1 cellular context compared by ENCODE assay signal in genomic region chr22:50641696-50642607, GRCh38.
TF ChIP-seq lines count a peak whose summit lies in the region.

No MANE protein-coding gene starts in this region.

TF ChIP-seq in HepG2, 621 proteins besides CTCF, POLR2A, EP300 and RAD21 (continued from another document and continues in another):
- TF ChIP-seq SNAPC2 (CRISPR knock-in tag; IDR thresholded peaks at IDR 0.05): 0 out of 2 replicates have a peak, but pooled peaks have one; percentile 59
- no peak for TF ChIP-seq RFX1 (IDR thresholded peaks at IDR 0.05)
- TF ChIP-seq BCL3 (CRISPR knock-in tag; IDR thresholded peaks at IDR 0.05): peak; percentile 26
- no peak; the same call in 1 of the 2 replicates for TF ChIP-seq NFYB (CRISPR knock-in tag; IDR thresholded peaks at IDR 0.05)
- TF ChIP-seq FOXC1 (CRISPR knock-in tag; IDR thresholded peaks at IDR 0.05; ENCODE audit: borderline replicate concordance): peak; percentile 40; the same call in 1 of the 2 replicates
- TF ChIP-seq ZNF317 (CRISPR knock-in tag; IDR thresholded peaks at IDR 0.05): 0 out of 2 replicates have a peak, but pooled peaks have one; percentile 15
- no peak for TF ChIP-seq PTBP1 (IDR thresholded peaks at IDR 0.05; ENCODE audit: low read depth, low read length, poor library complexity, severe bottlenecking)
- no peak for TF ChIP-seq AGO2 (optimal IDR thresholded peaks at IDR 0.05; ENCODE audit: low read depth, low read length)
- no peak for TF ChIP-seq DNMT3B (CRISPR knock-in tag; conservative IDR thresholded peaks at IDR 0.05)
- 0 out of 2 replicates have a peak, but pooled peaks have one; percentile 15 for TF ChIP-seq ZNF296 (CRISPR knock-in tag; conservative IDR thresholded peaks at IDR 0.05)
- TF ChIP-seq TARDBP (CRISPR knock-in tag; IDR thresholded peaks at IDR 0.05): peak; percentile 88
- 0 out of 2 replicates have a peak, but pooled peaks have one; percentile 17 for TF ChIP-seq SNAPC4 (CRISPR knock-in tag; IDR thresholded peaks at IDR 0.05)
- TF ChIP-seq MAZ (IDR thresholded peaks at IDR 0.05; ENCODE audit: borderline replicate concordance, low read depth, low read length): peak; percentile 76; the same call in 1 of the 2 replicates
- peak; percentile 85 for TF ChIP-seq MAZ (CRISPR knock-in tag; IDR thresholded peaks at IDR 0.05; ENCODE audit: low read depth)
- TF ChIP-seq ZBTB4 (CRISPR knock-in tag; IDR thresholded peaks at IDR 0.05; ENCODE audit: borderline replicate concordance): no peak
- peak; percentile 60; the same call in 1 of the 2 replicates for TF ChIP-seq FOXJ3 (CRISPR knock-in tag; IDR thresholded peaks at IDR 0.05; ENCODE audit: borderline replicate concordance)
- peak; percentile 87 for TF ChIP-seq SAP130 (CRISPR knock-in tag; IDR thresholded peaks at IDR 0.05; ENCODE audit: low read depth)
- no peak; the same call in none of the 2 replicates for TF ChIP-seq MEIS1 (CRISPR knock-in tag; IDR thresholded peaks at IDR 0.05; ENCODE audit: borderline replicate concordance)
- peak; percentile 40; the same call in 1 of the 2 replicates for TF ChIP-seq ADNP (CRISPR knock-in tag; IDR thresholded peaks at IDR 0.05)
- TF ChIP-seq ZNF816 (CRISPR knock-in tag; IDR thresholded peaks at IDR 0.05; ENCODE audit: borderline replicate concordance): 0 out of 2 replicates have a peak, but pooled peaks have one; percentile 49
- no peak for TF ChIP-seq ZNF235 (CRISPR knock-in tag; IDR thresholded peaks at IDR 0.05; ENCODE audit: borderline replicate concordance)
- no peak for TF ChIP-seq HOXD1 (CRISPR knock-in tag; IDR thresholded peaks at IDR 0.05)
- no peak for TF ChIP-seq PAWR (CRISPR knock-in tag; IDR thresholded peaks at IDR 0.05; ENCODE audit: borderline replicate concordance)
- 0 out of 2 replicates have a peak, but pooled peaks have one; percentile 33 for TF ChIP-seq ZBTB14 (CRISPR knock-in tag; IDR thresholded peaks at IDR 0.05)
- no peak for TF ChIP-seq JDP2 (CRISPR knock-in tag; IDR thresholded peaks at IDR 0.05; ENCODE audit: borderline replicate concordance)
- TF ChIP-seq ZSCAN20 (CRISPR knock-in tag; IDR thresholded peaks at IDR 0.05; ENCODE audit: borderline replicate concordance): 0 out of 2 replicates have a peak, but pooled peaks have one; percentile 60
- peak; percentile 26; the same call in 1 of the 2 replicates for TF ChIP-seq ZNF614 (CRISPR knock-in tag; IDR thresholded peaks at IDR 0.05; ENCODE audit: borderline replicate concordance)
- TF ChIP-seq TRIM22 (IDR thresholded peaks at IDR 0.05): no peak
- peak; percentile 26; the same call in 1 of the 2 replicates for TF ChIP-seq SMAD1 (CRISPR knock-in tag; IDR thresholded peaks at IDR 0.05; ENCODE audit: borderline replicate concordance, low read depth)
- 0 out of 2 replicates have a peak, but pooled peaks have one; percentile 7 for TF ChIP-seq ZNF782 (CRISPR knock-in tag; IDR thresholded peaks at IDR 0.05; ENCODE audit: borderline replicate concordance)
- TF ChIP-seq PATZ1 (CRISPR knock-in tag; IDR thresholded peaks at IDR 0.05): peak; percentile 83
- no peak for TF ChIP-seq SRY (CRISPR knock-in tag; IDR thresholded peaks at IDR 0.05)
- TF ChIP-seq ZKSCAN5 (CRISPR knock-in tag; IDR thresholded peaks at IDR 0.05): 0 out of 2 replicates have a peak, but pooled peaks have one; percentile 54
- TF ChIP-seq MLXIP (CRISPR knock-in tag; IDR thresholded peaks at IDR 0.05; ENCODE audit: borderline replicate concordance): peak; percentile 90; the same call in 1 of the 2 replicates
- no peak for TF ChIP-seq ZNF34 (CRISPR knock-in tag; IDR thresholded peaks at IDR 0.05; ENCODE audit: borderline replicate concordance)
- TF ChIP-seq ZNF44 (CRISPR knock-in tag; IDR thresholded peaks at IDR 0.05): no peak
- 0 out of 2 replicates have a peak, but pooled peaks have one; percentile 31 for TF ChIP-seq AHR (CRISPR knock-in tag; IDR thresholded peaks at IDR 0.05)
- TF ChIP-seq SMARCE1 (IDR thresholded peaks at IDR 0.05; ENCODE audit: borderline replicate concordance): no peak
- TF ChIP-seq TFDP2 (CRISPR knock-in tag; IDR thresholded peaks at IDR 0.05): peak; percentile 68; the same call in 1 of the 2 replicates
- TF ChIP-seq ZFP36L2 (CRISPR knock-in tag; IDR thresholded peaks at IDR 0.05): no peak
- no peak for TF ChIP-seq MBNL3 (CRISPR knock-in tag; conservative IDR thresholded peaks at IDR 0.05)
